Comparison of ENCODE assay signal across 1 cellular context in genomic region chr2:130370490-130370889, GRCh38.
TF ChIP-seq lines count a peak whose summit lies in the region.

No MANE protein-coding gene starts in this region.

TF ChIP-seq in GM12878, 131 proteins besides CTCF, POLR2A, EP300 and RAD21 (continued from another document and continues in another):
- no peak for TF ChIP-seq BMI1 (IDR thresholded peaks at IDR 0.05; ENCODE audit: borderline replicate concordance)
- TF ChIP-seq SIN3A (IDR thresholded peaks at IDR 0.05; ENCODE audit: low read depth, low read length), result no peak
- no peak for TF ChIP-seq E2F8 (IDR thresholded peaks at IDR 0.05; ENCODE audit: low read depth, partially characterized antibody)
- peak; percentile 26; the same call in 1 of the 2 replicates for TF ChIP-seq CREM (IDR thresholded peaks at IDR 0.05; ENCODE audit: low read depth)
- TF ChIP-seq CHD4 (IDR thresholded peaks at IDR 0.05), result no peak
- no peak for TF ChIP-seq POLR2AphosphoS2 (IDR thresholded peaks at IDR 0.05; ENCODE audit: low read depth, low read length)
- no peak for TF ChIP-seq EED (IDR thresholded peaks at IDR 0.05; ENCODE audit: low read depth)
- TF ChIP-seq YBX1 (IDR thresholded peaks at IDR 0.05), result no peak
- no peak for TF ChIP-seq ZSCAN29 (IDR thresholded peaks at IDR 0.05)
- TF ChIP-seq REST (IDR thresholded peaks at IDR 0.05; ENCODE audit: low read depth, low read length), result no peak
- no peak for TF ChIP-seq CUX1 (IDR thresholded peaks at IDR 0.05; ENCODE audit: insufficient replicate concordance, low read depth, low read length)
- TF ChIP-seq MYC (IDR thresholded peaks at IDR 0.05; ENCODE audit: insufficient read depth, insufficient read length, insufficient replicate concordance, low read length, severe bottlenecking), result no peak
- TF ChIP-seq HDAC2 (IDR thresholded peaks at IDR 0.05), result no peak
- TF ChIP-seq RELB (IDR thresholded peaks at IDR 0.05; ENCODE audit: low read depth), result no peak
- no peak for TF ChIP-seq ATF2 (IDR thresholded peaks at IDR 0.05; ENCODE audit: low read length)
- TF ChIP-seq ATF7 (IDR thresholded peaks at IDR 0.05; ENCODE audit: low read depth), result peak; percentile 16; the same call in 1 of the 2 replicates
- no peak for TF ChIP-seq ASH2L (IDR thresholded peaks at IDR 0.05; ENCODE audit: borderline replicate concordance, low read depth)
- peak; percentile 71 to 83 for TF ChIP-seq BHLHE40 (IDR thresholded peaks at IDR 0.05; ENCODE audit: borderline replicate concordance in 1 of 2, low read depth in 2 of 2, low read length in 1 of 2)
- no peak for TF ChIP-seq PML (IDR thresholded peaks at IDR 0.05; ENCODE audit: low read length)
- peak; percentile 17; the same call in 1 of the 2 replicates for TF ChIP-seq TCF12 (IDR thresholded peaks at IDR 0.05; ENCODE audit: low read depth, low read length)
- no peak for TF ChIP-seq FOS (IDR thresholded peaks at IDR 0.05; ENCODE audit: borderline replicate concordance, extremely low read depth, insufficient read length)
- TF ChIP-seq IKZF2 (IDR thresholded peaks at IDR 0.05), result peak in 1 of 2 experiments; percentile 36; a peak in 2 of 4 replicates
- no peak for TF ChIP-seq CHD1 (IDR thresholded peaks at IDR 0.05; ENCODE audit: low read depth, low read length)
- no peak for TF ChIP-seq ZNF217 (IDR thresholded peaks at IDR 0.05)
- no peak for TF ChIP-seq STAT3 (IDR thresholded peaks at IDR 0.05; ENCODE audit: low read depth, low read length)
- no peak for TF ChIP-seq BCLAF1 (IDR thresholded peaks at IDR 0.05)
- TF ChIP-seq JUNB (IDR thresholded peaks at IDR 0.05), result no peak
- TF ChIP-seq ZNF384 (IDR thresholded peaks at IDR 0.05; ENCODE audit: borderline replicate concordance, low read depth, low read length), result no peak
- TF ChIP-seq STAT1 (conservative IDR thresholded peaks at IDR 0.05), result no peak
- TF ChIP-seq BACH1 (IDR thresholded peaks at IDR 0.05; ENCODE audit: borderline replicate concordance), result peak; percentile 27; the same call in 1 of the 2 replicates
- no peak for TF ChIP-seq ZBED1 (IDR thresholded peaks at IDR 0.05; ENCODE audit: borderline replicate concordance)
- no peak for TF ChIP-seq KDM1A (IDR thresholded peaks at IDR 0.05; ENCODE audit: borderline replicate concordance)
- no peak for TF ChIP-seq IRF5 (IDR thresholded peaks at IDR 0.05; ENCODE audit: borderline replicate concordance)
- TF ChIP-seq FOXM1 (IDR thresholded peaks at IDR 0.05; ENCODE audit: low read depth, low read length), result no peak
- TF ChIP-seq PAX5 (IDR thresholded peaks at IDR 0.05; ENCODE audit: borderline replicate concordance, low read depth, low read length), result peak; percentile 64; the same call in 1 of the 2 replicates
- no peak for TF ChIP-seq LARP7 (IDR thresholded peaks at IDR 0.05)
- no peak for TF ChIP-seq NRF1 (conservative IDR thresholded peaks at IDR 0.05; ENCODE audit: low read depth, low read length)
- TF ChIP-seq E4F1 (IDR thresholded peaks at IDR 0.05; ENCODE audit: borderline replicate concordance, partially characterized antibody), result no peak
- TF ChIP-seq TBL1XR1 (IDR thresholded peaks at IDR 0.05; ENCODE audit: low read depth, low read length), result peak; percentile 32; the same call in 1 of the 2 replicates
